Comparison of ENCODE assay signal across 10 cellular contexts in genomic region chr14:34710744-34711143, GRCh38. TPM values are rescaled to one million over a fixed set of nuclear protein-coding genes. Genes with fewer than 3 reads are reported as not detected.
A peak's percentile ranks its signal among the peaks of the same experiment; 100 is the strongest.
DNase-seq lines count a peak whose midpoint lies in the region; ATAC-seq and TF ChIP-seq lines count a peak whose summit lies in the region.
"Had no signal": no experiment of that assay in that cellular context is flagged by ENCODE, and none has a peak within 500 bp of the region (broad histone marks: within the 10 kb centered on the region; RNA-seq: fewer than 3 reads in every experiment).

No MANE protein-coding gene starts in this region.

- H3K4me1 ChIP-seq in RWPE2 (ENCODE audit: insufficient read depth, poor library complexity, severe bottlenecking) (peaks cover 44% of the 10 kb centered on the region), smooth muscle cell (ENCODE audit: low read depth) (peaks cover 37% of the 10 kb centered on the region), breast epithelium (peaks cover 0 to 8% of the 10 kb centered on the region in 2 donors)

- WGBS in smooth muscle cell (ENCODE audit: low lambda C conversion rate), result 26% methylated on average over 2 of the region's 2 CpGs

- H4K20me1 ChIP-seq in smooth muscle cell (ENCODE audit: low read depth), result no peaks in the 10 kb centered on the region

- peaks cover 47% of the 10 kb centered on the region for H3F3A ChIP-seq in smooth muscle cell (ENCODE audit: low read depth)

- H2AFZ ChIP-seq in smooth muscle cell (ENCODE audit: low read depth), result no peak overlapping the region

- peaks cover 16% of the 10 kb centered on the region for H3K79me2 ChIP-seq in smooth muscle cell (ENCODE audit: low read depth)

- TF ChIP-seq POLR2A in breast epithelium (IDR thresholded peaks at IDR 0.05), result no peak

- no peak for DNase-seq in GM12864 (ENCODE audit: low read depth)
- no peak for DNase-seq in RWPE2 (ENCODE audit: low spot score)
- peak; percentile 36 for DNase-seq in fibroblast of pulmonary artery (ENCODE audit: low read depth)
- DNase-seq in smooth muscle cell (lab: John Stamatoyannopoulos, UW; ENCODE audit: unreplicated experiment), result no peak
- no peak for DNase-seq in C1 segment of cervical spinal cord (lab: John Stamatoyannopoulos, UW)
- DNase-seq in A172 (ENCODE audit: low spot score), result no peak
- no peak for DNase-seq in breast epithelium (ENCODE audit: low spot score in 2 of 2)
- DNase-seq: activated T-cell treated with anti-CD3 and anti-CD28 coated beads, Interleukin-2, amount 50 U/mL, for 1 hour; Caco-2 had no signal

- H3K9me3 ChIP-seq in RWPE2 (ENCODE audit: severe bottlenecking), result no peaks in the 10 kb centered on the region
- H3K9me3 ChIP-seq in smooth muscle cell (replicated peaks; ENCODE audit: low read depth), result no peaks in the 10 kb centered on the region
- H3K9me3 ChIP-seq in breast epithelium, result no peaks in the 10 kb centered on the region
- H3K9me3 ChIP-seq: Caco-2 had no signal

- ATAC-seq in RWPE2 (ENCODE audit: low read depth), result no peak
- ATAC-seq in GM18502 (IDR thresholded peaks at IDR 0.05; ENCODE audit: poor library complexity, unreplicated experiment), result no peak

- H3K4me3 ChIP-seq in GM12864 (ENCODE audit: low read depth, low read length) (peak overlapping the region; percentile 22; the same call in 1 of the 2 replicates), RWPE2 (ENCODE audit: severe bottlenecking) (no peak overlapping the region), fibroblast of pulmonary artery (replicated peaks; ENCODE audit: low read depth, low read length) (no peak overlapping the region), smooth muscle cell (peak overlapping the region; percentile 28), breast epithelium (no peak overlapping the region)

- no peaks in the 10 kb centered on the region for H3K27me3 ChIP-seq in RWPE2 (ENCODE audit: insufficient read depth, poor library complexity, severe bottlenecking)
- no peaks in the 10 kb centered on the region for H3K27me3 ChIP-seq in smooth muscle cell (ENCODE audit: low read depth)
- no peaks in the 10 kb centered on the region for H3K27me3 ChIP-seq in breast epithelium

- intact Hi-C loops in breast epithelium (cut with DNase I; ENCODE audit: low total_unique reads), result no loop called here

- peak overlapping the region; percentile 81 for H3K27ac ChIP-seq in RWPE2 (ENCODE audit: poor library complexity, severe bottlenecking)
- peak overlapping the region; percentile 91 for H3K27ac ChIP-seq in smooth muscle cell (ENCODE audit: low read depth)
- peak overlapping the region in 1 of 2 donors; percentile 21 for H3K27ac ChIP-seq in breast epithelium

- peak overlapping the region; percentile 42 for H3K9ac ChIP-seq in smooth muscle cell (ENCODE audit: low read depth)

- TF ChIP-seq CTCF in GM12864 (IDR thresholded peaks at IDR 0.05; ENCODE audit: low read depth, low read length, missing control alignments), result no peak
- TF ChIP-seq CTCF in RWPE2 (IDR thresholded peaks at IDR 0.05; ENCODE audit: poor library complexity, severe bottlenecking), result no peak
- TF ChIP-seq CTCF in fibroblast of pulmonary artery (IDR thresholded peaks at IDR 0.05; ENCODE audit: low read length, missing control alignments), result no peak
- no peak for TF ChIP-seq CTCF in smooth muscle cell (IDR thresholded peaks at IDR 0.05; ENCODE audit: borderline replicate concordance, insufficient read depth, poor library complexity, severe bottlenecking)
- no peak for TF ChIP-seq CTCF in breast epithelium (IDR thresholded peaks at IDR 0.05)

- H3K36me3 ChIP-seq in RWPE2 (ENCODE audit: low read depth) (peaks cover 39% of the 10 kb centered on the region), smooth muscle cell (ENCODE audit: low read depth) (no peaks in the 10 kb centered on the region), breast epithelium (no peaks in the 10 kb centered on the region)

- H3K4me2 ChIP-seq in smooth muscle cell, result peak overlapping the region; percentile 79

RNA-seq across cellular contexts. Expression of gene CFL2, which starts 3.6 kb away (rescaled TPM):
- total RNA-seq in smooth muscle cell, result 64.5 and 71.9 TPM in 2 replicates
- 60.8 and 71.7 TPM in 2 replicates for polyA plus RNA-seq in smooth muscle cell
- 110 and 143 TPM in 2 replicates for total RNA-seq in A172 (2014; rRNA removed; shearing (Covaris generic))
- total RNA-seq in breast epithelium, result 10 to 100 TPM; 28.8 to 75.2 (median 34.4) TPM

Comparison
In these comparisons a context has a peak if more than half of its experiments do, and no peak if none do; other contexts are left out.
1. H3K4me3 ChIP-seq: peak in GM12864 (single experiment) and smooth muscle cell (single experiment); none in RWPE2 (single experiment), fibroblast of pulmonary artery (single experiment) and breast epithelium (0 of 3).